In genomic region chr19:38457202-38457601, GRCh38 we compare ENCODE assay signal across 40 cellular contexts. TPM values are rescaled to one million over a fixed set of nuclear protein-coding genes. Genes with fewer than 3 reads are reported as not detected.
"Had no signal": no experiment of that assay in that cellular context is flagged by ENCODE, and none has a peak within 500 bp of the region (broad histone marks: within the 10 kb centered on the region; RNA-seq: fewer than 3 reads in every experiment).

No MANE protein-coding gene starts in this region.

- H3K36me3 Mint-ChIP-seq: activated CD4-positive, alpha-beta memory T cell treated with anti-CD3 and anti-CD28 coated beads for 36 hours; activated CD8-positive, alpha-beta memory T cell treated with anti-CD3 and anti-CD28 coated beads, Interleukin-2, amount 10 ng/mL, durations not matched to agents 7 days and 5 days; activated naive CD4-positive, alpha-beta T cell treated with anti-CD3 and anti-CD28 coated beads, Interleukin-2, amount 10 ng/mL, durations not matched to agents 7 days and 5 days; activated naive CD4-positive, alpha-beta T cell treated with anti-CD3 and anti-CD28 coated beads, Interleukin-2, amount 50 U/mL, for 24 hours; activated naive CD8-positive, alpha-beta T cell; activated naive CD8-positive, alpha-beta T cell treated with anti-CD3 and anti-CD28 coated beads, Interleukin-2, amount 10 ng/mL, durations not matched to agents 7 days and 5 days had no signal

- H3K9me3 Mint-ChIP-seq: activated CD4-positive, alpha-beta memory T cell treated with anti-CD3 and anti-CD28 coated beads for 36 hours; activated naive CD4-positive, alpha-beta T cell treated with anti-CD3 and anti-CD28 coated beads, Interleukin-2, amount 10 ng/mL, durations not matched to agents 7 days and 5 days; activated naive CD4-positive, alpha-beta T cell treated with anti-CD3 and anti-CD28 coated beads, Interleukin-2, amount 50 U/mL, for 24 hours; activated naive CD8-positive, alpha-beta T cell treated with anti-CD3 and anti-CD28 coated beads, Interleukin-2, amount 10 ng/mL, durations not matched to agents 7 days and 5 days; activated naive CD8-positive, alpha-beta T cell treated with anti-CD3 and anti-CD28 coated beads, Interleukin-2, amount 50 U/mL, for 24 hours; activated T-cell treated with anti-CD3 and anti-CD28 coated beads, Interleukin-2, amount 50 U/mL, for 24 hours; activated T-helper 2 cell treated with anti-CD3 and anti-CD28 coated beads, Interferon-gamma antibody, Interleukin-2, Interleukin-4, amounts not matched to agents 10 μg/mL and 5 μg/mL and 100 μg/mL, durations not matched to agents 14 hours and 24 hours and 36 hours; central memory CD8-positive, alpha-beta T cell; T-helper 1 cell treated with Interleukin-12 subunit alpha and Interleukin-12 subunit beta and Interleukin-4 antibody, amounts not matched to agents 30 μg/mL and 1 μg/mL, for 36 hours; T-helper 2 cell treated with Interferon-gamma antibody and Interleukin-4, amounts not matched to agents 5 μg/mL and 100 μg/mL, for 36 hours had no signal

- H3K4me3 ChIP-seq: ascending aorta, cardiac muscle cell had no signal

- H3K27me3 Mint-ChIP-seq: activated CD4-positive, alpha-beta T cell treated with anti-CD3 and anti-CD28 coated beads, Interleukin-2, amount 10 ng/mL, durations not matched to agents 7 days and 5 days; activated CD8-positive, alpha-beta memory T cell treated with anti-CD3 and anti-CD28 coated beads, Interleukin-2, amount 10 ng/mL, durations not matched to agents 7 days and 5 days had no signal

- H3K4me1 Mint-ChIP-seq: activated CD4-positive, alpha-beta T cell treated with anti-CD3 and anti-CD28 coated beads for 36 hours; activated CD8-positive, alpha-beta memory T cell treated with anti-CD3 and anti-CD28 coated beads, Interleukin-2, amount 10 ng/mL, durations not matched to agents 7 days and 5 days; activated naive CD4-positive, alpha-beta T cell treated with anti-CD3 and anti-CD28 coated beads, Interleukin-2, amount 10 ng/mL, durations not matched to agents 7 days and 5 days; activated naive CD4-positive, alpha-beta T cell treated with anti-CD3 and anti-CD28 coated beads, Interleukin-2, amount 50 U/mL, for 24 hours; activated naive CD8-positive, alpha-beta T cell treated with anti-CD3 and anti-CD28 coated beads, Interleukin-2, amount 10 ng/mL, durations not matched to agents 7 days and 5 days; brain; central memory CD8-positive, alpha-beta T cell had no signal

- H3K36me3 ChIP-seq: ascending aorta had no signal

- FAIRE-seq: bronchial epithelial cell, TTC549 had no signal

- H3K27ac ChIP-seq: ascending aorta, cardiac muscle cell, VCaP had no signal

- H3K9me3 ChIP-seq: ascending aorta had no signal

- H3K27me3 ChIP-seq: ascending aorta, cardiac muscle cell had no signal

- H3K4me3 Mint-ChIP-seq: activated CD4-positive, alpha-beta memory T cell treated with anti-CD3 and anti-CD28 coated beads for 36 hours; activated CD4-positive, alpha-beta T cell treated with anti-CD3 and anti-CD28 coated beads for 36 hours; activated CD4-positive, alpha-beta T cell treated with anti-CD3 and anti-CD28 coated beads, Interleukin-2, amount 10 ng/mL, durations not matched to agents 7 days and 5 days; activated CD8-positive, alpha-beta memory T cell treated with anti-CD3 and anti-CD28 coated beads, Interleukin-2, amount 10 ng/mL, durations not matched to agents 7 days and 5 days; activated CD8-positive, alpha-beta T cell treated with anti-CD3 and anti-CD28 coated beads, Interleukin-2, amount 10 ng/mL, durations not matched to agents 7 days and 5 days; activated naive CD4-positive, alpha-beta T cell treated with anti-CD3 and anti-CD28 coated beads, Interleukin-2, amount 10 ng/mL, durations not matched to agents 7 days and 5 days; activated naive CD4-positive, alpha-beta T cell treated with anti-CD3 and anti-CD28 coated beads, Interleukin-2, amount 50 U/mL, for 24 hours; activated naive CD8-positive, alpha-beta T cell; activated naive CD8-positive, alpha-beta T cell treated with anti-CD3 and anti-CD28 coated beads, Interleukin-2, amount 10 ng/mL, durations not matched to agents 7 days and 5 days; activated naive CD8-positive, alpha-beta T cell treated with anti-CD3 and anti-CD28 coated beads, Interleukin-2, amount 50 U/mL, for 24 hours; activated T-cell treated with anti-CD3 and anti-CD28 coated beads, Interleukin-2, amount 50 U/mL, for 24 hours; brain; central memory CD8-positive, alpha-beta T cell; T-helper 1 cell treated with Interleukin-12 subunit alpha and Interleukin-12 subunit beta and Interleukin-4 antibody, amounts not matched to agents 30 μg/mL and 1 μg/mL, for 36 hours; T-helper 2 cell treated with Interferon-gamma antibody and Interleukin-4, amounts not matched to agents 5 μg/mL and 100 μg/mL, for 36 hours had no signal

- DNase-seq: activated CD4-positive, alpha-beta memory T cell treated with anti-CD3 and anti-CD28 coated beads for 36 hours; activated CD4-positive, alpha-beta T cell treated with anti-CD3 and anti-CD28 coated beads for 1 hour; activated CD4-positive, alpha-beta T cell treated with anti-CD3 and anti-CD28 coated beads for 36 hours; activated CD4-positive, alpha-beta T cell treated with anti-CD3 and anti-CD28 coated beads for 48 hours; activated CD4-positive, alpha-beta T cell treated with anti-CD3 and anti-CD28 coated beads, Interleukin-2, amount 10 ng/mL, durations not matched to agents 7 days and 5 days; activated CD4-positive, alpha-beta T cell treated with anti-CD3 and anti-CD28 coated beads, Interleukin-2, amount 50 U/mL, for 4 hours; activated CD4-positive, CD25-positive, alpha-beta regulatory T cell; activated CD8-positive, alpha-beta memory T cell treated with anti-CD3 and anti-CD28 coated beads for 24 hours; activated CD8-positive, alpha-beta memory T cell treated with anti-CD3 and anti-CD28 coated beads, Interleukin-2, amount 10 ng/mL, durations not matched to agents 7 days and 5 days; activated CD8-positive, alpha-beta memory T cell treated with anti-CD3 and anti-CD28 coated beads, Interleukin-2, amount 50 U/mL, for 48 hours; activated CD8-positive, alpha-beta T cell treated with anti-CD3 and anti-CD28 coated beads, Interleukin-2, amount 10 ng/mL, durations not matched to agents 7 days and 5 days; activated effector memory CD4-positive, alpha-beta T cell treated with Interleukin-2 at 50 U/mL for 16 hours; activated gamma-delta T cell; activated naive CD4-positive, alpha-beta T cell treated with anti-CD3 and anti-CD28 coated beads, Interleukin-2, amount 10 ng/mL, durations not matched to agents 7 days and 5 days; activated naive CD4-positive, alpha-beta T cell treated with Interleukin-2 at 50 U/mL for 16 hours; activated naive CD8-positive, alpha-beta T cell treated with anti-CD3 and anti-CD28 coated beads, Interleukin-2, amount 10 ng/mL, durations not matched to agents 7 days and 5 days; activated naive CD8-positive, alpha-beta T cell treated with anti-CD3 and anti-CD28 coated beads, Interleukin-2, amount 50 U/mL, for 24 hours; activated T-cell treated with anti-CD3 and anti-CD28 coated beads, Interleukin-2, amount 50 U/mL, for 24 hours; activated T-cell treated with anti-CD3 and anti-CD28 coated beads, Interleukin-2, amount 50 U/mL, for 48 hours; amygdala; anterior cingulate cortex; caudate nucleus; cerebellar nuclear complex; T-helper 1 cell; T-helper 2 cell; T-helper 9 cell had no signal

- H3K4me1 ChIP-seq: ascending aorta had no signal

- H3K27ac Mint-ChIP-seq: activated CD4-positive, alpha-beta memory T cell treated with anti-CD3 and anti-CD28 coated beads for 36 hours; activated CD4-positive, alpha-beta T cell treated with anti-CD3 and anti-CD28 coated beads for 36 hours; activated CD4-positive, alpha-beta T cell treated with anti-CD3 and anti-CD28 coated beads, Interleukin-2, amount 10 ng/mL, durations not matched to agents 7 days and 5 days; activated CD8-positive, alpha-beta memory T cell treated with anti-CD3 and anti-CD28 coated beads, Interleukin-2, amount 10 ng/mL, durations not matched to agents 7 days and 5 days; activated CD8-positive, alpha-beta T cell treated with anti-CD3 and anti-CD28 coated beads, Interleukin-2, amount 10 ng/mL, durations not matched to agents 7 days and 5 days; activated naive CD4-positive, alpha-beta T cell treated with anti-CD3 and anti-CD28 coated beads, Interleukin-2, amount 10 ng/mL, durations not matched to agents 7 days and 5 days; activated naive CD4-positive, alpha-beta T cell treated with anti-CD3 and anti-CD28 coated beads, Interleukin-2, amount 50 U/mL, for 24 hours; activated naive CD8-positive, alpha-beta T cell; activated naive CD8-positive, alpha-beta T cell treated with anti-CD3 and anti-CD28 coated beads, Interleukin-2, amount 10 ng/mL, durations not matched to agents 7 days and 5 days; activated naive CD8-positive, alpha-beta T cell treated with anti-CD3 and anti-CD28 coated beads, Interleukin-2, amount 50 U/mL, for 24 hours; activated T-cell treated with anti-CD3 and anti-CD28 coated beads, Interleukin-2, amount 50 U/mL, for 24 hours; activated T-helper 2 cell treated with anti-CD3 and anti-CD28 coated beads, Interferon-gamma antibody, Interleukin-2, Interleukin-4, amounts not matched to agents 10 μg/mL and 5 μg/mL and 100 μg/mL, durations not matched to agents 14 hours and 24 hours and 36 hours; brain; T-helper 1 cell treated with Interleukin-12 subunit alpha and Interleukin-12 subunit beta and Interleukin-4 antibody, amounts not matched to agents 30 μg/mL and 1 μg/mL, for 36 hours; T-helper 2 cell treated with Interferon-gamma antibody and Interleukin-4, amounts not matched to agents 5 μg/mL and 100 μg/mL, for 36 hours had no signal

- ATAC-seq: activated CD4-positive, alpha-beta T cell treated with anti-CD3 and anti-CD28 coated beads for 36 hours; activated CD4-positive, CD25-positive, alpha-beta regulatory T cell treated with anti-CD3 and anti-CD28 coated beads, Interleukin-2, amount 50 U/mL, for 24 hours; activated CD8-positive, alpha-beta memory T cell treated with anti-CD3 and anti-CD28 coated beads, Interleukin-2, amount 10 ng/mL, durations not matched to agents 7 days and 5 days; activated CD8-positive, alpha-beta T cell treated with anti-CD3 and anti-CD28 coated beads, Interleukin-2, amount 10 ng/mL, durations not matched to agents 7 days and 5 days; activated naive CD8-positive, alpha-beta T cell treated with anti-CD3 and anti-CD28 coated beads, Interleukin-2, amount 50 U/mL, for 24 hours had no signal

RNA-seq across cellular contexts. Expression of gene RASGRP4, which starts 31.2 kb away (rescaled TPM):
- total RNA-seq: bronchial epithelial cell, chondrocyte had no signal
